Comparison of ENCODE assay signal across 9 cellular contexts in genomic region chr16:1102921-1103648, GRCh38. TPM values are rescaled to one million over a fixed set of nuclear protein-coding genes. Genes with fewer than 3 reads are reported as not detected.
DNase-seq lines count a peak whose midpoint lies in the region; ATAC-seq, FAIRE-seq and TF ChIP-seq lines count a peak whose summit lies in the region.
"Had no signal": no experiment of that assay in that cellular context is flagged by ENCODE, and none has a peak within 500 bp of the region (broad histone marks: within the 10 kb centered on the region; RNA-seq: fewer than 3 reads in every experiment).

No MANE protein-coding gene starts in this region.

- no peaks in the 10 kb centered on the region for H3K36me3 ChIP-seq in HepG2 (replicated peaks in 1 of 2; ENCODE audit: control insufficient read depth in 1 of 2, insufficient read depth in 2 of 2, low read length in 2 of 2)

- H3K9me3 ChIP-seq in HepG2 (ENCODE audit: low read length) = no peaks in the 10 kb centered on the region

- TF ChIP-seq CTCF in cardiac fibroblast (IDR thresholded peaks at IDR 0.05; ENCODE audit: low read depth, low read length) (peak; percentile 31), HepG2 (CRISPR knock-in tag; IDR thresholded peaks at IDR 0.05) (peak; percentile 77)

- FAIRE-seq in HepG2 (lab: Jason Lieb, UNC) = no peak

- no peaks in the 10 kb centered on the region for H3K4me1 ChIP-seq in HepG2 (ENCODE audit: insufficient read depth, low read length)

- no peak overlapping the region for H2AFZ ChIP-seq in HepG2 (ENCODE audit: low read length)

- intact Hi-C loops in HepG2 (cut with micrococcal nuclease; ENCODE audit: unreplicated experiment) = no loop called here

- peak; percentile 73 for TF ChIP-seq RAD21 in HepG2 (CRISPR knock-in tag; IDR thresholded peaks at IDR 0.05)

- POLR2A ChIA-PET in HepG2 (lab: Yijun Ruan, JAX) = no interaction called here

- H3K9ac ChIP-seq in HepG2 (ENCODE audit: insufficient read depth, low read depth, low read length) = no peak overlapping the region

- TF ChIP-seq EP300 in HepG2 (IDR thresholded peaks at IDR 0.05; ENCODE audit: low read depth in 2 of 2, low read length in 2 of 2) = no peak
- TF ChIP-seq EP300 in HepG2 (CRISPR knock-in tag; IDR thresholded peaks at IDR 0.05; ENCODE audit: borderline replicate concordance) = no peak

- TF ChIP-seq POLR2A in HepG2 (IDR thresholded peaks at IDR 0.05; ENCODE audit: insufficient read depth in 1 of 2, low read depth in 2 of 2, low read length in 2 of 2) = no peak

- CTCF ChIA-PET in HepG2 (lab: Yijun Ruan, JAX; ENCODE audit: low intra/inter-chr PET ratio, low total read pairs) = interaction anchor here (0.7 to 2.3 kb wide), 3 partner anchors 29 to 92 kb away, joined by 3 to 20 read pairs (median 8); no protein-coding TSS in a partner anchor

- peak; percentile 72 for DNase-seq in COLO668 (lab: John Stamatoyannopoulos, UW; ENCODE audit: unreplicated experiment)
- DNase-seq in HuH-7 (ENCODE audit: low spot score) = peak; percentile 74
- peak; percentile 49 to 50 (median 50) for DNase-seq in activated CD4-positive, CD25-positive, alpha-beta regulatory T cell (lab: John Stamatoyannopoulos, UW)
- DNase-seq in cardiac fibroblast (ENCODE audit: low read depth in 2 of 2) = peak; percentile 21 to 39
- no peak for DNase-seq in HepG2 (ENCODE audit: low spot score)
- peak; percentile 42 to 63 (median 45) for DNase-seq in stimulated activated CD4-positive, alpha-beta T cell treated with anti-CD3 and anti-CD28 coated beads, TNF-alpha, amount 100 ng/mL, for 24 hours (ENCODE audit: low read depth in 3 of 3)

- no peak overlapping the region for H3K4me2 ChIP-seq in HepG2 (ENCODE audit: low read depth, low read length)

- ATAC-seq in HepG2 (peak; percentile 45), GM21576 (IDR thresholded peaks at IDR 0.05; ENCODE audit: unreplicated experiment) (no peak), HG03565 (IDR thresholded peaks at IDR 0.05; ENCODE audit: unreplicated experiment) (no peak)

- H3K27ac ChIP-seq in HepG2 (ENCODE audit: extremely low read length, insufficient read depth, low read length) = no peak overlapping the region

- in situ Hi-C loops in HepG2 (cut with HindIII; ENCODE audit: extremely low pct_ligation_motif_present, low pct_unique_long_range_greater_than_20kb) = no loop called here

- BruUV-seq in HepG2 (replicated peaks; lab: Mats Ljungman, UMichigan) = no TSS peak

- H3K4me3 ChIP-seq in cardiac fibroblast (replicated peaks in 1 of 2; ENCODE audit: low read depth in 2 of 2, low read length in 2 of 2) = no peak overlapping the region
- H3K4me3 ChIP-seq in HepG2 (replicated peaks in 1 of 3; ENCODE audit: insufficient read depth in 1 of 3, low read depth in 2 of 3, low read length in 3 of 3) = no peak overlapping the region

- no peaks in the 10 kb centered on the region for H3K79me2 ChIP-seq in HepG2 (ENCODE audit: insufficient read depth, low read length)

- WGBS in HepG2 (ENCODE audit: low lambda C conversion rate) = 7% methylated on average over 3 of the region's 61 CpGs

- no peaks in the 10 kb centered on the region for H4K20me1 ChIP-seq in HepG2 (ENCODE audit: insufficient read depth, low read length)

- H3K27me3 ChIP-seq in HepG2 (ENCODE audit: control insufficient read depth in 1 of 2, insufficient read depth in 2 of 2, low read length in 2 of 2) = peaks cover 34 to 79% of the 10 kb centered on the region in 2 experiments

TF ChIP-seq in HepG2, 621 proteins besides CTCF, POLR2A, EP300 and RAD21 (continues in another document):
- no peak for TF ChIP-seq MEF2D (CRISPR knock-in tag; IDR thresholded peaks at IDR 0.05)

RNA-seq across cellular contexts. Expression of gene C1QTNF8, which starts 7.0 kb away (rescaled TPM):
- total RNA-seq in HepG2 (2016; rRNA removed; fragmentation: Illumina TruSeq; extraction: Trizol) = 0.09 TPM in 1 of 2 replicates, not detected in the other
- 0.20 TPM in 1 of 2 replicates, not detected in the other for total RNA-seq in HepG2 (2016; cell fraction: cytosol; rRNA removed; fragmentation: Illumina TruSeq; extraction: Trizol; ENCODE audit: low read depth)
- not detected in 2 replicates for total RNA-seq in HepG2 (2016; cell fraction: insoluble cytoplasmic fraction; rRNA removed; fragmentation: Illumina TruSeq; extraction: Trizol)
- total RNA-seq in HepG2 (2016; cell fraction: membrane; rRNA removed; fragmentation: Illumina TruSeq; extraction: Trizol) = not detected in 2 replicates
- total RNA-seq in HepG2 (2016; cell fraction: nucleus; rRNA removed; fragmentation: Illumina TruSeq; extraction: Trizol) = 0.22 TPM in 1 of 2 replicates, not detected in the other
- not detected in 2 replicates for polyA plus RNA-seq in HepG2 (2011; rRNA removed)
- polyA plus RNA-seq in HepG2 (2011; cell fraction: cytosol; rRNA removed) = not detected in 2 replicates
- 0.13 TPM in 1 of 2 replicates, not detected in the other for polyA plus RNA-seq in HepG2 (2011; cell fraction: nucleus; rRNA removed)
- not detected in 2 replicates for polyA plus RNA-seq in HepG2 (2012)
- polyA plus RNA-seq in HepG2 (2016; cell fraction: cytosol; fragmentation: Illumina TruSeq; extraction: Trizol; ENCODE audit: low read depth) = not detected in 2 replicates
- polyA plus RNA-seq in HepG2 (2016; cell fraction: insoluble cytoplasmic fraction; fragmentation: Illumina TruSeq; extraction: Trizol; ENCODE audit: low read depth) = not detected in 2 replicates
- not detected in 2 replicates for polyA plus RNA-seq in HepG2 (2016; cell fraction: membrane; fragmentation: Illumina TruSeq; extraction: Trizol; ENCODE audit: low read depth)
- polyA plus RNA-seq in HepG2 (2016; cell fraction: nucleus; fragmentation: Illumina TruSeq; extraction: Trizol; ENCODE audit: insufficient read depth, low read depth) = not detected in 2 replicates
- polyA minus RNA-seq in HepG2 (2011; rRNA and poly(A)+ RNA removed; ENCODE audit: low replicate concordance) = not detected in 2 replicates
- not detected in 2 replicates for polyA minus RNA-seq in HepG2 (2011; cell fraction: cytosol; rRNA and poly(A)+ RNA removed)
- not detected in 2 replicates for polyA minus RNA-seq in HepG2 (2011; cell fraction: nucleus; rRNA and poly(A)+ RNA removed)
- total RNA-seq: LHCN-M2 had no signal

RNA-seq across cellular contexts. Expression of gene SSTR5, which starts 30.5 kb away (rescaled TPM):
- 0.14 and 0.49 TPM in 2 replicates for total RNA-seq in HepG2 (2016; rRNA removed; fragmentation: Illumina TruSeq; extraction: Trizol)
- 0.18 TPM in 1 of 2 replicates, not detected in the other for total RNA-seq in HepG2 (2016; cell fraction: cytosol; rRNA removed; fragmentation: Illumina TruSeq; extraction: Trizol; ENCODE audit: low read depth)
- total RNA-seq in HepG2 (2016; cell fraction: insoluble cytoplasmic fraction; rRNA removed; fragmentation: Illumina TruSeq; extraction: Trizol) = 0.22 TPM in 1 of 2 replicates, not detected in the other
- 0.14 and 0.15 TPM in 2 replicates for total RNA-seq in HepG2 (2016; cell fraction: membrane; rRNA removed; fragmentation: Illumina TruSeq; extraction: Trizol)
- total RNA-seq in HepG2 (2016; cell fraction: nucleus; rRNA removed; fragmentation: Illumina TruSeq; extraction: Trizol) = not detected in 2 replicates
- polyA plus RNA-seq in HepG2 (2011; rRNA removed) = 0.20 and 0.26 TPM in 2 replicates
- 0.55 and 0.79 TPM in 2 replicates for polyA plus RNA-seq in HepG2 (2011; cell fraction: cytosol; rRNA removed)
- polyA plus RNA-seq in HepG2 (2011; cell fraction: nucleus; rRNA removed) = 0.55 and 0.62 TPM in 2 replicates
- polyA plus RNA-seq in HepG2 (2012) = 1.3 and 2.0 TPM in 2 replicates
- polyA plus RNA-seq in HepG2 (2016; cell fraction: cytosol; fragmentation: Illumina TruSeq; extraction: Trizol; ENCODE audit: low read depth) = not detected in 2 replicates
- polyA plus RNA-seq in HepG2 (2016; cell fraction: insoluble cytoplasmic fraction; fragmentation: Illumina TruSeq; extraction: Trizol; ENCODE audit: low read depth) = not detected in 2 replicates
- 0.18 TPM in 1 of 2 replicates, not detected in the other for polyA plus RNA-seq in HepG2 (2016; cell fraction: membrane; fragmentation: Illumina TruSeq; extraction: Trizol; ENCODE audit: low read depth)
- polyA plus RNA-seq in HepG2 (2016; cell fraction: nucleus; fragmentation: Illumina TruSeq; extraction: Trizol; ENCODE audit: insufficient read depth, low read depth) = 0.36 TPM in 1 of 2 replicates, not detected in the other
- 0.26 and 1.1 TPM in 2 replicates for polyA minus RNA-seq in HepG2 (2011; rRNA and poly(A)+ RNA removed; ENCODE audit: low replicate concordance)
- polyA minus RNA-seq in HepG2 (2011; cell fraction: cytosol; rRNA and poly(A)+ RNA removed) = 0.44 and 0.59 TPM in 2 replicates
- 0.26 TPM in 1 of 2 replicates, not detected in the other for polyA minus RNA-seq in HepG2 (2011; cell fraction: nucleus; rRNA and poly(A)+ RNA removed)

RNA-seq across cellular contexts. Expression of gene CACNA1H, which starts 49.8 kb away (rescaled TPM):
- 0.40 and 0.56 TPM in 2 replicates for total RNA-seq in HepG2 (2016; rRNA removed; fragmentation: Illumina TruSeq; extraction: Trizol)
- under 0.01 TPM in 1 of 2 replicates, not detected in the other for total RNA-seq in HepG2 (2016; cell fraction: cytosol; rRNA removed; fragmentation: Illumina TruSeq; extraction: Trizol; ENCODE audit: low read depth)
- total RNA-seq in HepG2 (2016; cell fraction: insoluble cytoplasmic fraction; rRNA removed; fragmentation: Illumina TruSeq; extraction: Trizol) = 0.30 and 0.52 TPM in 2 replicates
- total RNA-seq in HepG2 (2016; cell fraction: membrane; rRNA removed; fragmentation: Illumina TruSeq; extraction: Trizol) = 0.17 and 0.22 TPM in 2 replicates
- total RNA-seq in HepG2 (2016; cell fraction: nucleus; rRNA removed; fragmentation: Illumina TruSeq; extraction: Trizol) = 0.59 and 1.2 TPM in 2 replicates
- polyA plus RNA-seq in HepG2 (2011; rRNA removed) = 1.8 and 3.0 TPM in 2 replicates
- polyA plus RNA-seq in HepG2 (2011; cell fraction: cytosol; rRNA removed) = 1.9 and 2.4 TPM in 2 replicates
- polyA plus RNA-seq in HepG2 (2011; cell fraction: nucleus; rRNA removed) = 13.0 and 15.5 TPM in 2 replicates
- polyA plus RNA-seq in HepG2 (2012) = 0.21 and 1.4 TPM in 2 replicates
- polyA plus RNA-seq in HepG2 (2016; cell fraction: cytosol; fragmentation: Illumina TruSeq; extraction: Trizol; ENCODE audit: low read depth) = 0.03 and 0.05 TPM in 2 replicates
- 0.22 TPM in 2 replicates for polyA plus RNA-seq in HepG2 (2016; cell fraction: insoluble cytoplasmic fraction; fragmentation: Illumina TruSeq; extraction: Trizol; ENCODE audit: low read depth)
- polyA plus RNA-seq in HepG2 (2016; cell fraction: membrane; fragmentation: Illumina TruSeq; extraction: Trizol; ENCODE audit: low read depth) = 0.10 and 0.14 TPM in 2 replicates
- 1.6 and 2.0 TPM in 2 replicates for polyA plus RNA-seq in HepG2 (2016; cell fraction: nucleus; fragmentation: Illumina TruSeq; extraction: Trizol; ENCODE audit: insufficient read depth, low read depth)
- polyA minus RNA-seq in HepG2 (2011; rRNA and poly(A)+ RNA removed; ENCODE audit: low replicate concordance) = 0.40 and 7.6 TPM in 2 replicates
- 3.0 and 3.5 TPM in 2 replicates for polyA minus RNA-seq in HepG2 (2011; cell fraction: cytosol; rRNA and poly(A)+ RNA removed)
- polyA minus RNA-seq in HepG2 (2011; cell fraction: nucleus; rRNA and poly(A)+ RNA removed) = 2.7 and 4.5 TPM in 2 replicates
- total RNA-seq: LHCN-M2 had no signal
